Comparison of ENCODE assay signal across 8 cellular contexts in the genomic region with DNA sequence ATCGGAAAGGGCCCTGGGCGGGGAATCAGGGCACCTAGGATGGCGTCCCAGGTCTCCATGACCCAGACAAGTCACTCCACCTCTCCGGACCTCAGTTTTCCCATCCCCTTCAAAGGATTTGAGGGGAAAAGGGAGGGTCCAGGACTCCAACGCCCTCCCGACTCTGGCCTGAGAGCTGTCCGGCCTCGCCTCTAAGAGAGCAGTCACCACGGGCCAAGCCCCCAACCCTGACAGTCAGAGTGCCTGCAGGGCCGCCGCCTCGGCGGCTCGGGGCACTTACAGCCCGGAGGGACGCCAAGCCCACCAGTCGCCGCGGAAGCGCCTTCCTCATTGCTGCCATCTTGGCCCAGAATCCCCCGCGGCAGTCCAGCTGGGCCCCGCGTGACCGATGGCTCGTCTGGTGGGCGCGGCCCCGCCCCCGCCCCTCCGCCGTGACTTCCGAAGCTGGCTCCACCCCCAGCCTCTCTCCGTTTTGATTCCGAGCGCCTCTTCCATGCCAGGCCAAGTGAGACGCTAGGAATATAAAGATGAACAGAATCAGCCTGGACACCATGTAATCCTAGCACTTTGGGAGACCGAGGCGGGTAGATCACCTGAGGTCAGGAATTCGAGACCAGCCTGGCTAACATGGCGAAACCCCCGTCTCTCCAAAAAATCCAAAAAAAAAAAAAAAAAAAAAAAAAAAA. TPM values are rescaled to one million over a fixed set of nuclear protein-coding genes. Genes with fewer than 3 reads are reported as not detected.
DNase-seq lines count a peak whose midpoint lies in the region; ATAC-seq and TF ChIP-seq lines count a peak whose summit lies in the region.

A gene (minus strand): TSS at position 354 of the 686 bp plus-strand sequence. CDS start 14 bp downstream, at position 340.

- DNase-seq in CMK (ENCODE audit: low read depth) (peak; percentile 79), HuH-7.5 (ENCODE audit: low spot score) (peak; percentile 81), PC-9 (peak; percentile 69 to 79), activated T-cell treated with anti-CD3 and anti-CD28 coated beads for 48 hours (ENCODE audit: low read depth) (peak; percentile 88), epithelial cell of proximal tubule (ENCODE audit: low read depth) (peak; percentile 23), mucosa of gallbladder (ENCODE audit: low spot score) (peak; percentile 92)
- DNase-seq in stimulated activated CD8-positive, alpha-beta memory T cell treated with anti-CD3 and anti-CD28 coated beads, Interleukin-4, amount 100 ng/mL, for 24 hours (ENCODE audit: low read depth), result peak; percentile 85

- TF ChIP-seq CTCF in PC-9 (conservative IDR thresholded peaks at IDR 0.05) (no peak), epithelial cell of proximal tubule (conservative IDR thresholded peaks at IDR 0.05; ENCODE audit: low read depth, low read length) (no peak)

- H3F3A ChIP-seq in PC-9 (ENCODE audit: insufficient read depth, low read depth), result no peaks in the 10 kb centered on the region; the same call in 1 of the 2 replicates

- no TSS peak for BruUV-seq in PC-9 (replicated peaks; lab: Mats Ljungman, UMichigan)

- H3K9me3 ChIP-seq in PC-9 (ENCODE audit: insufficient read depth, low read depth), result no peaks in the 10 kb centered on the region

- H3K79me2 ChIP-seq in PC-9 (ENCODE audit: low read depth), result peaks cover 8% of the 10 kb centered on the region

- H3K27me3 ChIP-seq in PC-9 (ENCODE audit: insufficient read depth, low read depth), result no peaks in the 10 kb centered on the region

- peaks cover 10% of the 10 kb centered on the region for H3K4me1 ChIP-seq in PC-9 (replicated peaks; ENCODE audit: insufficient read depth)

- H3K27ac ChIP-seq in PC-9, result no peak within 1 kb of the TSS

- H3K36me3 ChIP-seq in PC-9 (ENCODE audit: low read depth), result no peaks in the 10 kb centered on the region

- H3K4me2 ChIP-seq in PC-9, result peak within 1 kb of the TSS; percentile 87

- peak within 1 kb of the TSS; percentile 82 for H3K4me3 ChIP-seq in PC-9
- peak within 1 kb of the TSS; percentile 100 for H3K4me3 ChIP-seq in epithelial cell of proximal tubule (ENCODE audit: low read depth, low read length)

- POLR2A ChIA-PET in PC-9 (lab: Charles Lee; ENCODE audit: unreplicated experiment), result interaction anchor here (0.8 kb wide), 1 partner anchor 40 kb away, joined by 7 read pairs; no protein-coding TSS in a partner anchor

- ATAC-seq in GM21360 (IDR thresholded peaks at IDR 0.05; ENCODE audit: unreplicated experiment), result peak; percentile 60

- intact Hi-C loops in PC-9 (cut with micrococcal nuclease; ENCODE audit: unreplicated experiment), result loop anchor here (1.0 kb wide), 1 partner anchor 40 kb away; no protein-coding TSS in a partner anchor

- CTCF ChIA-PET in PC-9 (lab: Charles Lee), result interaction anchor here (0.5 kb wide), 1 partner anchor 26 kb away, joined by 4 read pairs; no protein-coding TSS in a partner anchor

- H2AFZ ChIP-seq in PC-9, result peak within 1 kb of the TSS; percentile 86

- no peaks in the 10 kb centered on the region for H4K20me1 ChIP-seq in PC-9 (ENCODE audit: insufficient read depth)

- H3K9me2 ChIP-seq in PC-9 (ENCODE audit: insufficient read depth), result no peaks in the 10 kb centered on the region

RNA-seq across cellular contexts. Expression of the gene that starts here (rescaled TPM):
- total RNA-seq in PC-9 (2021), result 43.2 and 53.4 TPM in 2 replicates
- total RNA-seq in epithelial cell of proximal tubule, result 22.1 and 38.5 TPM in 2 replicates
- total RNA-seq in mucosa of gallbladder, result 57.6 TPM

Comparison
In these comparisons a context has a peak if more than half of its experiments do, and no peak if none do; other contexts are left out.
1. DNase-seq: peak in every context shown above with its lines; median percentile 92 in mucosa of gallbladder; 88 in activated T-cell treated with anti-CD3 and anti-CD28 coated beads for 48 hours; 85 in stimulated activated CD8-positive, alpha-beta memory T cell treated with anti-CD3 and anti-CD28 coated beads, Interleukin-4, amount 100 ng/mL, for 24 hours; 81 in HuH-7.5; 79 in CMK; 74 in PC-9; 23 in epithelial cell of proximal tubule.